In the genomic region with DNA sequence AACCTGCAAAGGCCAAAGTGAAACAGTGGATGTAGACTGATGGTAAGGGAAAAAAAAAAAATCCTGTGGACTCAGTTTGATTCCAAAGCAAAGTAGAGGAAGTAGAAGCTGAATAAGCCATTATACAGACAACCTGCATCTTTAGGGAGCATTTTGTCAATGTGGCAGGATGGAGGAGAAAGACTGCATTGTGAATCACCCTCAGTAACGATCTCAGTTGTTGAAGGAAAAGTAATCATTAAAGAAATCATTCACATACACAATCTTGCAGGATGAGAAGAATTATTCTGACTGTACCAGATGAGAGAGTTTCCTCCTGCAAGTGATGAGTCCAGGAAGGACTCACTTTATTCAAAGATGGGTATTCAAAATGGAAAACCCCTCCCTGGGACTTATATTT, we compare ENCODE assay signal across 9 cellular contexts. TPM values are rescaled to one million over a fixed set of nuclear protein-coding genes. Genes with fewer than 3 reads are reported as not detected.
"Had no signal": no experiment of that assay in that cellular context is flagged by ENCODE, and none has a peak within 500 bp of the region (broad histone marks: within the 10 kb centered on the region; RNA-seq: fewer than 3 reads in every experiment).

No MANE protein-coding gene starts in this region.

- H3K27ac ChIP-seq: HL-60 had no signal

- FAIRE-seq: H1, H54, HepG2 had no signal

- H3K4me3 ChIP-seq: GM23338 had no signal

- DNase-seq: H9, HCEC 1CT had no signal

RNA-seq across cellular contexts. Expression of a gene that starts 45.1 kb away (rescaled TPM):
- total RNA-seq: H1, H9, HepG2, HT1080 had no signal
- polyA plus RNA-seq: GM23338, HepG2, IgD-negative memory B cell had no signal
